26 cellular contexts compared by ENCODE assay signal in the genomic region with DNA sequence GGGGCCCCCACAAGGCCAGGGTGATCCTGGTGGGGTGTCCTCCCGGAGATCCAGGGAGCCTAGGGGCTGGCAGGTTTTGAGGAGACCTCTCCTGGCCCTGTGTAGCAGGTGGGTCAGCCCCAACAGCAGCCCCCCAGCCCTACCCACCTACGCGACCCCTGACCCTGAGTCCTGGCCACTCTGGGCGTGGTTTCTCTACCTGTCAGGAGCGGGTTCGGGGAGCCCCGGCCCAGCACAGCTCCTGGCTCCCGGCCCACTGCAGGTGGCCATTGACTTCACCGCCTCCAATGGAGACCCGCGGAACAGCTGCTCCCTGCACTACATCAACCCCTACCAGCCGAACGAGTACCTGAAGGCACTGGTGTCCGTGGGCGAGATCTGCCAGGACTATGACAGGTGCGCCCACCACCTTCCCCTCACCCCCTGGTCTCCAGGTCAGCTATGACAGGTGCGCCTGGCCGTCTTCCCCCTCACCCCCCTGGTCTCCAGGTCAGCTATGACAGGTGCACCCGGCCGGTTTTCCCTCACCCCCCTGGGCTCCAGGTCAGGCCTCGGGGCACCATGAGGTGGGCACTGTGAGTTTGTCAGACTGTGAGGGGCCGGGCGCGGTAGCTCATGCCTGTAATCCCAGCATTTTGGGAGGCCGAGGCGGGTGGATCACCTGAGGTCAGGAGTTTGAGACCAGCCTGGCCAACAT. TPM values are rescaled to one million over a fixed set of nuclear protein-coding genes. Genes with fewer than 3 reads are reported as not detected.
"Had no signal": no experiment of that assay in that cellular context is flagged by ENCODE, and none has a peak within 500 bp of the region (broad histone marks: within the 10 kb centered on the region; RNA-seq: fewer than 3 reads in every experiment).

No MANE protein-coding gene starts in this region.

- H3K4me2 ChIP-seq: hepatocyte, neural progenitor cell had no signal

- H3K4me3 ChIP-seq: coronary artery, gastrocnemius medialis, heart left ventricle, hepatocyte, neural progenitor cell, sigmoid colon, stomach, thyroid gland, vagina had no signal

- DNase-seq: effector memory CD8-positive, alpha-beta T cell; erythroblast; gastrocnemius medialis; heart left ventricle; kidney glomerular epithelial cell; mesendoderm; midbrain; naive thymus-derived CD4-positive, alpha-beta T cell; sigmoid colon; stimulated activated CD4-positive, alpha-beta T cell treated with anti-CD3 and anti-CD28 coated beads, Interleukin-2, amount 100 ng/mL, for 24 hours; stimulated activated CD4-positive, alpha-beta T cell treated with anti-CD3 and anti-CD28 coated beads, Interleukin-4, amount 100 ng/mL, for 24 hours; stimulated activated naive CD4-positive, alpha-beta T cell treated with Interleukin-2 at 50 U/mL for 16 hours; stomach; thyroid gland; trophoblast cell had no signal

- H2AFZ ChIP-seq: hepatocyte, neural progenitor cell, parathyroid adenoma had no signal

- FAIRE-seq: endometrium, islet of Langerhans had no signal

- H3K36me3 ChIP-seq: gastrocnemius medialis, heart left ventricle, neural progenitor cell, sigmoid colon, stomach, thyroid gland, vagina had no signal

- H3K27ac ChIP-seq: coronary artery, gastrocnemius medialis, heart left ventricle, hepatocyte, neural progenitor cell, parathyroid adenoma, sigmoid colon, stomach, thyroid gland, vagina had no signal

- H3K4me1 ChIP-seq: gastrocnemius medialis, heart left ventricle, parathyroid adenoma, sigmoid colon, thyroid gland, vagina had no signal

- H3K27me3 ChIP-seq: gastrocnemius medialis, heart left ventricle, hepatocyte, neural progenitor cell, sigmoid colon, stomach, thyroid gland, vagina had no signal

- ATAC-seq: effector memory CD8-positive, alpha-beta T cell; gastrocnemius medialis; heart left ventricle; naive thymus-derived CD4-positive, alpha-beta T cell; stimulated activated effector memory CD8-positive, alpha-beta T cell treated with anti-CD3 and anti-CD28 coated beads, Interleukin-12 subunit alpha, Interleukin-12 subunit beta, amount 100 ng/mL, for 72 hours had no signal

- H3K9me3 ChIP-seq: gastrocnemius medialis, heart left ventricle, sigmoid colon, stomach, thyroid gland, vagina had no signal

- H3K9ac ChIP-seq: neural progenitor cell, parathyroid adenoma had no signal

- H3K79me2 ChIP-seq: hepatocyte, parathyroid adenoma had no signal

RNA-seq across cellular contexts. Expression of a gene that starts 13.0 kb away (rescaled TPM):
- total RNA-seq: gastrocnemius medialis, skeletal muscle tissue, subcutaneous adipose tissue had no signal
- polyA plus RNA-seq: naive thymus-derived CD4-positive, alpha-beta T cell had no signal

RNA-seq across cellular contexts. Expression of a gene that starts 24.9 kb away (rescaled TPM):
- total RNA-seq: fibroblast of villous mesenchyme; gastrocnemius medialis; heart left ventricle; naive thymus-derived CD4-positive, alpha-beta T cell; sigmoid colon; skeletal muscle tissue; vagina had no signal
- polyA plus RNA-seq: heart left ventricle; naive thymus-derived CD4-positive, alpha-beta T cell had no signal
